ENCODE assay signal across 14 cellular contexts in the genomic region with DNA sequence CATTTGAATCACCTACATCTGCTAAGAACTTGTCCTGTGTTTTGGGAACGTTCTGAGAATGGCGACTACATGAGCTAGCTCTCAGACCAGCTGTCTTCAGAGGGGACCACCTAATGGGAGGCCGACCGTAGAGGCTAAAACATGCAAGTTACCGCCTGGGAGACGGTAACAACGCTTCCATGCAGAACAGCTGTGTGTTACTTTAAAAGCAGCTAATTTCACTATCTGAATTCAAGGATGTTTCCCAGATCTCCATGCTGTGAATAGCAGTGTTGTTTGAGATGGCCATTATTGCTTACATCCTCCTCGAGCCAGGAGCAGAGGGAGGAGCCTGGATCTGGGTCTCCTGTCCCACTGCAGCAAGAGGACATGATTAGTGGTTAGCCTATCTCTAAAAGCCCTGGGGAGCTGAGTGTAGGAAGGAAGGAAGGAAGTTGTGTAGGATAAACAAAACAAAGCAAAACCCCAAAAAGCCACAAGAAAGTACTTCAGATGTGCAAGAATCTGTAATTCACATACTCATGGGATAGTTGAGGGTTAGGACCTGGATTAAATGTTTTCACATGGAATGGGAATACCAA. TPM values are rescaled to one million over a fixed set of nuclear protein-coding genes. Genes with fewer than 3 reads are reported as not detected.
DNase-seq lines count a peak whose midpoint lies in the region; ATAC-seq lines count a peak whose summit lies in the region.
"Had no signal": no experiment of that assay in that cellular context is flagged by ENCODE, and none has a peak within 500 bp of the region (broad histone marks: within the 10 kb centered on the region; RNA-seq: fewer than 3 reads in every experiment).

No MANE protein-coding gene starts in this region.

- H2BK15ac ChIP-seq in mesenchymal stem cell (ENCODE audit: low read depth, poor library complexity, severe bottlenecking): peak overlapping the region; percentile 0

- H3K79me1 ChIP-seq in mesenchymal stem cell (replicated peaks; ENCODE audit: low read length, poor library complexity, severe bottlenecking): no peaks in the 10 kb centered on the region

- no peaks in the 10 kb centered on the region for H3K27me3 ChIP-seq in mesenchymal stem cell (ENCODE audit: control insufficient read depth in 1 of 2, insufficient read depth in 1 of 2, low read length in 2 of 2)

- in situ Hi-C loops in KBM-7 (cut with MboI; ENCODE audit: low pct_unique_long_range_greater_than_20kb, low sequenced_read_pairs): loop anchor here (25.0 kb wide), 1 partner anchor 259 kb away; no protein-coding TSS in a partner anchor

- no peak overlapping the region for H3K9ac ChIP-seq in mesenchymal stem cell (ENCODE audit: low read length)

- peak overlapping the region; percentile 16 to 96 for H2BK12ac ChIP-seq in mesenchymal stem cell (ENCODE audit: low read length in 2 of 2)

- no peak overlapping the region for H3K14ac ChIP-seq in mesenchymal stem cell (ENCODE audit: low read length in 2 of 2)

- H3K4me1 Mint-ChIP-seq in immature natural killer cell: peaks cover 14 to 23% of the 10 kb centered on the region in 2 donors

- no peak overlapping the region for H3K27ac ChIP-seq in mesenchymal stem cell (ENCODE audit: low read length, poor library complexity, severe bottlenecking)
- H3K27ac ChIP-seq: VCaP had no signal

- no peak overlapping the region for H3K4me3 ChIP-seq in mesenchymal stem cell (ENCODE audit: insufficient read depth in 1 of 2, low read depth in 1 of 2, low read length in 2 of 2)

- H2AFZ ChIP-seq in mesenchymal stem cell (ENCODE audit: low read depth, low read length): no peak overlapping the region

- H3K18ac ChIP-seq in mesenchymal stem cell (ENCODE audit: low read depth in 1 of 2, low read length in 2 of 2): peak overlapping the region; percentile 83 to 96

- no peak overlapping the region for H3K4me2 ChIP-seq in mesenchymal stem cell (ENCODE audit: low read length, poor library complexity, severe bottlenecking)

- peak overlapping the region in 2 of 6 donors; percentile 51 to 73 for H3K27ac Mint-ChIP-seq in immature natural killer cell
- H3K27ac Mint-ChIP-seq: activated T-cell treated with anti-CD3 and anti-CD28 coated beads, Interleukin-2, amount 50 U/mL, for 24 hours; stimulated activated effector memory CD8-positive, alpha-beta T cell treated with anti-CD3 and anti-CD28 coated beads, Interleukin-12 subunit alpha, Interleukin-12 subunit beta, amount 100 ng/mL, for 72 hours had no signal

- no peak overlapping the region for H3K4me3 Mint-ChIP-seq in immature natural killer cell
- H3K4me3 Mint-ChIP-seq: activated T-cell treated with anti-CD3 and anti-CD28 coated beads, Interleukin-2, amount 50 U/mL, for 24 hours; brain; stimulated activated effector memory CD8-positive, alpha-beta T cell treated with anti-CD3 and anti-CD28 coated beads, Interleukin-12 subunit alpha, Interleukin-12 subunit beta, amount 100 ng/mL, for 72 hours had no signal

- H3K4ac ChIP-seq in mesenchymal stem cell (ENCODE audit: low read depth in 1 of 2, low read length in 2 of 2): peak overlapping the region; percentile 45 to 69

- H3K9me3 Mint-ChIP-seq in immature natural killer cell: no peaks in the 10 kb centered on the region
- H3K9me3 Mint-ChIP-seq: activated T-cell treated with anti-CD3 and anti-CD28 coated beads, Interleukin-2, amount 50 U/mL, for 24 hours; brain; stimulated activated effector memory CD8-positive, alpha-beta T cell treated with anti-CD3 and anti-CD28 coated beads, Interleukin-12 subunit alpha, Interleukin-12 subunit beta, amount 100 ng/mL, for 72 hours had no signal

- peak overlapping the region; percentile 58 for H4K91ac ChIP-seq in mesenchymal stem cell (ENCODE audit: low read length)

- peaks cover 0 to 5% (median 1%) of the 10 kb centered on the region in 3 donors for H3K27me3 Mint-ChIP-seq in immature natural killer cell (ENCODE audit: low read depth in 3 of 3)
- H3K27me3 Mint-ChIP-seq: activated T-cell treated with anti-CD3 and anti-CD28 coated beads, Interleukin-2, amount 50 U/mL, for 24 hours; brain had no signal

- H2BK120ac ChIP-seq in mesenchymal stem cell (ENCODE audit: low read depth, low read length): peak overlapping the region; percentile 9

- H4K8ac ChIP-seq in mesenchymal stem cell (ENCODE audit: low read length): peak overlapping the region; percentile 94

- peaks cover 0 to 2% (median 0%) of the 10 kb centered on the region in 3 donors for H3K36me3 Mint-ChIP-seq in immature natural killer cell

- no peak for ATAC-seq in HG02840 (IDR thresholded peaks at IDR 0.05; ENCODE audit: low FRiP score, unreplicated experiment)

- peak; percentile 64 for DNase-seq in ELR (ENCODE audit: low read depth)
- DNase-seq in KBM-7: peak; percentile 53
- peak; percentile 24 for DNase-seq in dermis blood vessel endothelial cell
- DNase-seq in mesenchymal stem cell: peak; percentile 94
- no peak for DNase-seq in dedifferentiated amniotic fluid mesenchymal stem cell (ENCODE audit: extremely low spot score)
- DNase-seq in immature natural killer cell: no peak
- DNase-seq in HuH-7.5 (ENCODE audit: low spot score): no peak
- DNase-seq: activated T-cell treated with anti-CD3 and anti-CD28 coated beads, Interleukin-2, amount 50 U/mL, for 24 hours; kidney glomerular epithelial cell; occipital lobe had no signal

- H2BK5ac ChIP-seq in mesenchymal stem cell (ENCODE audit: low read depth, low read length, poor library complexity, severe bottlenecking): no peak overlapping the region

- H3K23ac ChIP-seq in mesenchymal stem cell (ENCODE audit: low read length in 2 of 2): no peak overlapping the region

- no peaks in the 10 kb centered on the region for H3K9me3 ChIP-seq in mesenchymal stem cell (ENCODE audit: control insufficient read depth, low read length)

- no peak overlapping the region for H2AK5ac ChIP-seq in mesenchymal stem cell (ENCODE audit: low read length, severe bottlenecking)

- peaks cover 5% of the 10 kb centered on the region for H3K4me1 ChIP-seq in mesenchymal stem cell (ENCODE audit: control insufficient read depth, insufficient read depth, low read depth, low read length)

- WGBS in mesenchymal stem cell: 19% methylated on average over 7 of the region's 8 CpGs

- peaks cover 7 to 18% of the 10 kb centered on the region in 2 experiments for H3K36me3 ChIP-seq in mesenchymal stem cell (ENCODE audit: control insufficient read depth in 1 of 2, insufficient read depth in 2 of 2, low read depth in 1 of 2, low read length in 2 of 2)

RNA-seq across cellular contexts. Expression of a gene that starts 50.9 kb away (rescaled TPM):
- 107 and 193 TPM in 2 replicates for total RNA-seq in dermis blood vessel endothelial cell
- polyA plus RNA-seq in mesenchymal stem cell (2013, experiment 1 of 2): 198 TPM
- polyA plus RNA-seq in mesenchymal stem cell (2013, experiment 2 of 2): 202 TPM
- polyA plus RNA-seq in immature natural killer cell: 100 to 1,000 TPM; 292 to 478 (median 422) TPM

Comparison
In these comparisons a context has a peak if more than half of its experiments do, and no peak if none do; other contexts are left out.
1. DNase-seq: peak in ELR (single experiment), KBM-7 (single experiment), dermis blood vessel endothelial cell (single experiment) and mesenchymal stem cell (single experiment); none in dedifferentiated amniotic fluid mesenchymal stem cell (single experiment), immature natural killer cell (0 of 3) and HuH-7.5 (single experiment).